Comparison of ENCODE assay signal across 1 cellular context in the genomic region with DNA sequence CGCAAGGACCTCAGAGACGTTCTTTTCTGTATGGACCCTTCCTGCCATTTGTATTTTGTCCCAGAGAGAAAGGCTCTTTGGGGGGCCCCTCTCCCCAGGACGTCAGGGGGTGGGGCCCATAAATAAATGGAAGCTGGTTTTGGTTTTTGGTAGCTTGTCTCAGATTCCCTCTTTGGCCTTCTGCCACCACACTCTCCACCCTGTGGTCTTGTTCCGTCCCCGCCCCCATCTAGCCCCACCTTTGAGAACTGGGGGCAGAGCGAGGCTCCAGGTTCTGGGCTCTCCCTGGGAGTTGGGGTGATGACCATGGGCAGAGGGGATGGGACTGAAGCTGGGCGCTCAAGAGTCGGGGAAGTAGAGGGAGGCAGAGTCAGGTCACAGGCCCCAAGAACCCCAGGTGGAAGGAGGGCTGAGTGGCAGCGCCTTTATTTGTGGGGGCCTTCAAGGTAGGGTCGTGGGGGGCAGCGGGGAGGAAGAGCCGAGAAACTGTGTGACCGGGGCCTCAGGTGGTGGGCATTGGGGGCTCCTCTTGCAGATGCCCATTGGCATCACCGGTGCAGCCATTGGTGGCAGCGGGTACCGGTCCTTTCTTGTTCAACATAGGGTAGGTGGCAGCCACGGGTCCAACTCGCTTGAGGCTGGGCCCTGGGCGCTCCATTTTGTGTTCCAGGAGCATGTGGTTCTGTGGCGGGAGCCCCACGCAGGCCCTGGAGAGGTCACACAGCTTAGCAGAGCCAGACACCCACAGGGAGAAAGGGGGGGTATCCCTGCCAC.
A peak's percentile ranks its signal among the peaks of the same experiment; 100 is the strongest.
TF ChIP-seq lines count a peak whose summit lies in the region.

No MANE protein-coding gene starts in this region.

TF ChIP-seq in HepG2, 621 proteins besides CTCF, POLR2A, EP300 and RAD21:
- TF ChIP-seq POLR2G (IDR thresholded peaks at IDR 0.05; ENCODE audit: low read depth, low read length) (0 out of 2 replicates have a peak, but pooled peaks have one; percentile 31), HMGA1 (CRISPR knock-in tag; conservative IDR thresholded peaks at IDR 0.05) (no peak), HNRNPL (IDR thresholded peaks at IDR 0.05; ENCODE audit: low read depth, low read length) (peak; percentile 45; the same call in 1 of the 2 replicates), AGO2 (optimal IDR thresholded peaks at IDR 0.05; ENCODE audit: low read depth, low read length) (peak; percentile 45)
- TF ChIP-seq, protein P1, sequence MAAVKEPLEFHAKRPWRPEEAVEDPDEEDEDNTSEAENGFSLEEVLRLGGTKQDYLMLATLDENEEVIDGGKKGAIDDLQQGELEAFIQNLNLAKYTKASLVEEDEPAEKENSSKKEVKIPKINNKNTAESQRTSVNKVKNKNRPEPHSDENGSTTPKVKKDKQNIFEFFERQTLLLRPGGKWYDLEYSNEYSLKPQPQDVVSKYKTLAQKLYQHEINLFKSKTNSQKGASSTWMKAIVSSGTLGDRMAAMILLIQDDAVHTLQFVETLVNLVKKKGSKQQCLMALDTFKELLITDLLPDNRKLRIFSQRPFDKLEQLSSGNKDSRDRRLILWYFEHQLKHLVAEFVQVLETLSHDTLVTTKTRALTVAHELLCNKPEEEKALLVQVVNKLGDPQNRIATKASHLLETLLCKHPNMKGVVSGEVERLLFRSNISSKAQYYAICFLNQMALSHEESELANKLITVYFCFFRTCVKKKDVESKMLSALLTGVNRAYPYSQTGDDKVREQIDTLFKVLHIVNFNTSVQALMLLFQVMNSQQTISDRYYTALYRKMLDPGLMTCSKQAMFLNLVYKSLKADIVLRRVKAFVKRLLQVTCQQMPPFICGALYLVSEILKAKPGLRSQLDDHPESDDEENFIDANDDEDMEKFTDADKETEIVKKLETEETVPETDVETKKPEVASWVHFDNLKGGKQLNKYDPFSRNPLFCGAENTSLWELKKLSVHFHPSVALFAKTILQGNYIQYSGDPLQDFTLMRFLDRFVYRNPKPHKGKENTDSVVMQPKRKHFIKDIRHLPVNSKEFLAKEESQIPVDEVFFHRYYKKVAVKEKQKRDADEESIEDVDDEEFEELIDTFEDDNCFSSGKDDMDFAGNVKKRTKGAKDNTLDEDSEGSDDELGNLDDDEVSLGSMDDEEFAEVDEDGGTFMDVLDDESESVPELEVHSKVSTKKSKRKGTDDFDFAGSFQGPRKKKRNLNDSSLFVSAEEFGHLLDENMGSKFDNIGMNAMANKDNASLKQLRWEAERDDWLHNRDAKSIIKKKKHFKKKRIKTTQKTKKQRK (IDR thresholded peaks at IDR 0.05; ENCODE audit: low read length) = no peak
- TF ChIP-seq, protein P2, sequence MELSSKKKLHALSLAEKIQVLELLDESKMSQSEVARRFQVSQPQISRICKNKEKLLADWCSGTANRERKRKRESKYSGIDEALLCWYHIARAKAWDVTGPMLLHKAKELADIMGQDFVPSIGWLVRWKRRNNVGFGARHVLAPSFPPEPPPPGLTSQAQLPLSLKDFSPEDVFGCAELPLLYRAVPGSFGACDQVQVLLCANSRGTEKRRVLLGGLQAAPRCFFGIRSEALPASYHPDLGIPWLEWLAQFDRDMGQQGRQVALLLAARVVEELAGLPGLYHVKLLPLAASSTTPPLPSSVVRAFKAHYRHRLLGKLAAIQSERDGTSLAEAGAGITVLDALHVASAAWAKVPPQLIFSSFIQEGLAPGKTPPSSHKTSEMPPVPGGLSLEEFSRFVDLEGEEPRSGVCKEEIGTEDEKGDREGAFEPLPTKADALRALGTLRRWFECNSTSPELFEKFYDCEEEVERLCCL (CRISPR knock-in tag; IDR thresholded peaks at IDR 0.05; ENCODE audit: borderline replicate concordance) = no peak
